19 cellular contexts compared by ENCODE assay signal in the genomic region with DNA sequence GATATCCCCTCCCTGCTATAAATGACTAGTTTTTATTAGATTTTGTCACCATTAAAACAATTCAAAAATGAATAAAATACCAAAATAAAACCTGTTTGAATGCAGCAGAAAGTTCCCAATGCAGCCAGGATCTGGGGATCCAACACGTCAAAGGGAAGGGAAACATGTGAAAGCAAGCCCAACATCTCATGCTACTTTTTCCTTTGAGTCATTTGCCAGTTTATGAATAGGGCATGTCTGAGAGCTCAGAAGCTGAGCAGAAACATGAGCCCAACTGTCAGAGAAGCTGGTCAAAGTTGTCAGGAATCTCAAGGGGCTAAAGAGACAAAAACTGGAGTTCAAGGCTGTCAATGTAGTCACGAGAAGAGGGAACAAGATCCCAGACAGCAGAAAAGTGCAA.
DNase-seq lines count a peak whose midpoint lies in the region; ATAC-seq, FAIRE-seq and TF ChIP-seq lines count a peak whose summit lies in the region.
"Had no signal": no experiment of that assay in that cellular context is flagged by ENCODE, and none has a peak within 500 bp of the region (broad histone marks: within the 10 kb centered on the region; RNA-seq: fewer than 3 reads in every experiment).

No MANE protein-coding gene starts in this region.

- H3K36me3 ChIP-seq in bronchial epithelial cell (ENCODE audit: control insufficient read depth, insufficient read depth, low read length) (no peaks in the 10 kb centered on the region), keratinocyte (ENCODE audit: control insufficient read depth in 2 of 2, extremely low read depth in 1 of 2, insufficient read depth in 2 of 2, low read length in 2 of 2) (no peaks in the 10 kb centered on the region)
- H3K36me3 ChIP-seq: HAP-1 had no signal

- TF ChIP-seq CTCF in bronchial epithelial cell (IDR thresholded peaks at IDR 0.05; ENCODE audit: insufficient read depth, low read length, severe bottlenecking) (no peak), keratinocyte (optimal IDR thresholded peaks at IDR 0.05 in 1 of 3, IDR thresholded peaks at IDR 0.05 in 1 of 3, conservative IDR thresholded peaks at IDR 0.05 in 1 of 3; ENCODE audit: extremely low read depth in 1 of 3, insufficient read depth in 2 of 3, low read length in 3 of 3) (no peak), omental fat pad (IDR thresholded peaks at IDR 0.05) (no peak)

- no peaks in the 10 kb centered on the region for H3K27me3 ChIP-seq in bronchial epithelial cell (ENCODE audit: control insufficient read depth, insufficient read depth, low read length)
- no peaks in the 10 kb centered on the region for H3K27me3 ChIP-seq in keratinocyte (ENCODE audit: control insufficient read depth, extremely low read depth, insufficient read depth, low read length)

- H4K20me1 ChIP-seq in keratinocyte (ENCODE audit: control insufficient read depth, extremely low read depth, insufficient read depth, low read length): no peaks in the 10 kb centered on the region

- dilution Hi-C loops in keratinocyte (cut with MboI; ENCODE audit: extremely low pct_ligation_motif_present, low sequenced_read_pairs): no loop called here

- no peak overlapping the region for H3K4me3 ChIP-seq in bronchial epithelial cell (ENCODE audit: low read depth, low read length)
- peak overlapping the region in 1 of 3 experiments; percentile 16 for H3K4me3 ChIP-seq in keratinocyte (ENCODE audit: control insufficient read depth in 2 of 3, extremely low read depth in 1 of 3, insufficient read depth in 2 of 3, low read depth in 1 of 3, low read length in 3 of 3)
- H3K4me3 ChIP-seq: HAP-1 had no signal

- no peaks in the 10 kb centered on the region for H3K9me3 ChIP-seq in keratinocyte (ENCODE audit: control insufficient read depth, low read depth, low read length)
- H3K9me3 ChIP-seq: HAP-1 had no signal

- no peaks in the 10 kb centered on the region for H3K9me1 ChIP-seq in keratinocyte (ENCODE audit: control insufficient read depth, extremely low read depth, insufficient read depth, low read length)

- FAIRE-seq in bronchial epithelial cell (lab: Jason Lieb, UNC) (no peak), keratinocyte (lab: Jason Lieb, UNC) (peak; percentile 98)
- FAIRE-seq: GM12891, GM18507, H54 had no signal

- ATAC-seq in omental fat pad (ENCODE audit: low FRiP score): no peak
- ATAC-seq in stimulated activated naive CD8-positive, alpha-beta T cell treated with anti-CD3 and anti-CD28 coated beads, Interleukin-15, Interleukin-2, amounts not matched to agents 100 U/mL and 50 U/mL, for 24 hours: no peak

- H3K4me2 ChIP-seq in keratinocyte (ENCODE audit: control insufficient read depth, extremely low read depth, insufficient read depth, low read depth, low read length): peak overlapping the region; percentile 11

- peaks cover 17% of the 10 kb centered on the region for H3K4me1 ChIP-seq in keratinocyte (ENCODE audit: control insufficient read depth, extremely low read depth, insufficient read depth, low read length)
- H3K4me1 ChIP-seq: HAP-1 had no signal

- peak; percentile 85 for DNase-seq in bronchial epithelial cell (ENCODE audit: low read depth)
- no peak for DNase-seq in epithelial cell of prostate (ENCODE audit: low read depth, low spot score)
- DNase-seq in keratinocyte (ENCODE audit: low read depth, low spot score): no peak
- no peak for DNase-seq in iPS-NIHi7 (ENCODE audit: extremely low spot score)
- DNase-seq in omental fat pad (ENCODE audit: low spot score): no peak
- no peak for DNase-seq in stimulated activated naive CD8-positive, alpha-beta T cell treated with anti-CD3 and anti-CD28 coated beads, Interleukin-15, Interleukin-2, amounts not matched to agents 100 U/mL and 50 U/mL, for 24 hours
- DNase-seq: C1 segment of cervical spinal cord; Calu3; CD4-positive, alpha-beta memory T cell; COR-L47; DMS53; DMS79 treated with DMSO at 0.1 percent for 48 hours; GF-D8; GOT3; HFFc6 had no signal

- H3K79me2 ChIP-seq in keratinocyte (ENCODE audit: control insufficient read depth, insufficient read depth, low read length): no peaks in the 10 kb centered on the region

- peak overlapping the region; percentile 35 for H3K9ac ChIP-seq in keratinocyte (ENCODE audit: control insufficient read depth, extremely low read depth, insufficient read depth, low read length)

- H3K27ac ChIP-seq in epithelial cell of prostate (peak overlapping the region; percentile 74), keratinocyte (ENCODE audit: control insufficient read depth, insufficient read depth, low read length) (peak overlapping the region; percentile 76)

- peak overlapping the region; percentile 75 for H2AFZ ChIP-seq in keratinocyte (ENCODE audit: control insufficient read depth, low read length)
